9 cellular contexts compared by ENCODE assay signal in the genomic region with DNA sequence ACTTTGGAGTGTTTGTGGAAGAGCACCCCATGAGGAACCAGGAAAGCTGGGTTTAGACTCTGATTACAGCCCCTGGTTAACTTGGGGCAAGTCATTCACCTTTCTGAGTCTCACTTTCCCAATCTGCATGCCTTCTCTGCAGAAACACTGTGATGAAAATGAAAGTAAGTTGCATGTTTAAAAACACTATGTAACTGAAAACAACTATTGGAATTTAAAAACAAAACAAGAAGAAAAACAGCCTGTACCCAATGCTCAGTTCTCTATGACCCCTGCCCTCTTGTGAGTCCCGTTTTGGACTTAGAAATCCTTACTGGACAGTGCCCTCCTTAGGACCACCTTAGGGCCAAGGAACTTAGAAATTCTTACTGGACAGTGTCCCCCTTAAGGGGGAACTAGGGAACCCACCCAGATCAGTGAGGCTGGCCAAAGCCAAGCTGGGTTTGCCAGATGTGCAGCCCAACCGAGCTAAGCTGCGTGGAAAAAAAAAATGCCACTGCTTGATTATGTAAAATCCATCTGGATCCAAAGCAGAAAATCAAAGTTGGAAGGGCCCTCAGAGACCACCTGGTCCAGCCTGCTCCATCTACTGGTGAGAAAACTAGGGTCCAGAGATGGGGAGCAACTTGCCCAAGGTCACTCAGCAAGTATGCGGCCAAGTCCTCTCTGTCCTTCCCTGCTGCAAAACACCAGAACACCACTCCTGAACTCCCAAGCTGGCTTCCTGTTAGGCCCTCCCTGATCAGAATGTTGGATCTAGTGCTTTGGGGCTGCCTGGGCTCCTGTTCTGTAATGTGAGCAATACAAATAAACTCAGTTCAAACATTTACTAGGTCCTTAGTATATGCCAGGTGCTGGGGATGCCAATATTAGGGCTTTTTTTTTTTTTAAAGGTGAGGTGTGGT.
DNase-seq lines count a peak whose midpoint lies in the region; ATAC-seq and TF ChIP-seq lines count a peak whose summit lies in the region.
"Had no signal": no experiment of that assay in that cellular context is flagged by ENCODE, and none has a peak within 500 bp of the region (broad histone marks: within the 10 kb centered on the region; RNA-seq: fewer than 3 reads in every experiment).

No MANE protein-coding gene starts in this region.

- intact Hi-C loops in CD8-positive, alpha-beta T cell (cut with DNase I, micrococcal nuclease): loop anchor here (2.0 to 5.0 kb wide), 3 partner anchors 35 to 125 kb away; no protein-coding TSS in a partner anchor
- intact Hi-C loops in dorsolateral prefrontal cortex (cut with DNase I): loop anchor here (5.0 to 10.0 kb wide), 2 partner anchors 35 to 87 kb away; no protein-coding TSS in a partner anchor

- H3K27ac Mint-ChIP-seq in CD8-positive, alpha-beta T cell: peak overlapping the region; percentile 90
- peak overlapping the region; percentile 13 for H3K27ac Mint-ChIP-seq in neural crest cell (ENCODE audit: unreplicated experiment)

- H3K4me3 ChIP-seq in CD8-positive, alpha-beta T cell (ENCODE audit: low read depth, low read length): no peak overlapping the region
- no peak overlapping the region for H3K4me3 ChIP-seq in dorsolateral prefrontal cortex

- H3K36me3 Mint-ChIP-seq in CD8-positive, alpha-beta T cell: peaks cover 27% of the 10 kb centered on the region
- H3K36me3 Mint-ChIP-seq in neural crest cell (ENCODE audit: low read depth): peaks cover 7% of the 10 kb centered on the region

- H3K9me3 ChIP-seq in CD8-positive, alpha-beta T cell (ENCODE audit: low read length): no peaks in the 10 kb centered on the region

- POLR2A ChIA-PET in CD8-positive, alpha-beta T cell (lab: Charles Lee): interaction anchor here (0.6 kb wide), 1 partner anchor 32 kb away, joined by 3 read pairs; no protein-coding TSS in a partner anchor

- H3K4me1 ChIP-seq in CD8-positive, alpha-beta T cell (ENCODE audit: insufficient read depth, low read length): peaks cover 56% of the 10 kb centered on the region

- H3K4me1 Mint-ChIP-seq in CD8-positive, alpha-beta T cell (ENCODE audit: low read depth): peaks cover 56% of the 10 kb centered on the region
- H3K4me1 Mint-ChIP-seq in neural crest cell: peaks cover 41% of the 10 kb centered on the region

- no peaks in the 10 kb centered on the region for H3K9me3 Mint-ChIP-seq in CD8-positive, alpha-beta T cell
- no peaks in the 10 kb centered on the region for H3K9me3 Mint-ChIP-seq in neural crest cell

- no peaks in the 10 kb centered on the region for H3K27me3 Mint-ChIP-seq in CD8-positive, alpha-beta T cell (ENCODE audit: low read depth)
- no peaks in the 10 kb centered on the region for H3K27me3 Mint-ChIP-seq in neural crest cell (ENCODE audit: low read depth)

- TF ChIP-seq CTCF in CD8-positive, alpha-beta T cell (IDR thresholded peaks at IDR 0.05): no peak
- TF ChIP-seq CTCF in dorsolateral prefrontal cortex (IDR thresholded peaks at IDR 0.05 in 54 of 56, conservative IDR thresholded peaks at IDR 0.05 in 2 of 56; ENCODE audit: low read depth in 1 of 56, partially characterized antibody in 56 of 56) (no peak), neural crest cell (conservative IDR thresholded peaks at IDR 0.05) (no peak)

- no peaks in the 10 kb centered on the region for H3K27me3 ChIP-seq in CD8-positive, alpha-beta T cell (ENCODE audit: insufficient read depth, low read length)
- H3K27me3 ChIP-seq in dorsolateral prefrontal cortex: no peaks in the 10 kb centered on the region

- peak; percentile 44 for ATAC-seq in CD8-positive, alpha-beta T cell
- ATAC-seq in HG03354 (IDR thresholded peaks at IDR 0.05; ENCODE audit: poor library complexity, severe bottlenecking, unreplicated experiment): peak; percentile 57
- ATAC-seq in GM18519 (IDR thresholded peaks at IDR 0.05; ENCODE audit: low FRiP score, unreplicated experiment): no peak
- ATAC-seq in esophagus mucosa: no peak
- ATAC-seq in GM19452 (IDR thresholded peaks at IDR 0.05; ENCODE audit: unreplicated experiment): no peak

- CTCF ChIA-PET in CD8-positive, alpha-beta T cell (lab: Charles Lee): interaction anchor here (0.9 kb wide), 1 partner anchor 212 kb away, joined by 5 read pairs; no protein-coding TSS in a partner anchor

- no peaks in the 10 kb centered on the region for H3K36me3 ChIP-seq in CD8-positive, alpha-beta T cell (ENCODE audit: insufficient read depth, low read length)

- no peak overlapping the region for H3K27ac ChIP-seq in CD8-positive, alpha-beta T cell (ENCODE audit: low read depth, low read length)
- H3K27ac ChIP-seq in dorsolateral prefrontal cortex: peak overlapping the region in 56 of 59 donors; percentile 24 to 90 (median 74)

- H3K4me3 Mint-ChIP-seq in CD8-positive, alpha-beta T cell: peak overlapping the region; percentile 69
- no peak overlapping the region for H3K4me3 Mint-ChIP-seq in neural crest cell

- DNase-seq in CD8-positive, alpha-beta T cell: no peak
- DNase-seq in dorsolateral prefrontal cortex: no peak
- DNase-seq in neural crest cell (ENCODE audit: low read depth, low spot score): no peak
- no peak for DNase-seq in NCI-H748 (lab: John Stamatoyannopoulos, UW; ENCODE audit: unreplicated experiment)
- DNase-seq: NCI-H2171 treated with DMSO at 0.1 percent for 48 hours had no signal

Comparison
In these comparisons a context has a peak if more than half of its experiments do, and no peak if none do; other contexts are left out.
1. ATAC-seq: peak in CD8-positive, alpha-beta T cell (single experiment) and HG03354 (single experiment); none in GM18519 (single experiment), esophagus mucosa (single experiment) and GM19452 (single experiment).